13 cellular contexts compared by ENCODE assay signal in genomic region chr1:205266584-205267305, GRCh38.
"Had no signal": no experiment of that assay in that cellular context is flagged by ENCODE, and none has a peak within 500 bp of the region (broad histone marks: within the 10 kb centered on the region; RNA-seq: fewer than 3 reads in every experiment).

No MANE protein-coding gene starts in this region.

- H3K27me3 ChIP-seq: cardiac muscle cell, esophagus squamous epithelium, foreskin keratinocyte, heart right ventricle had no signal

- H3K9me3 ChIP-seq: esophagus squamous epithelium, heart right ventricle, thoracic aorta had no signal

- ATAC-seq: activated CD4-positive, alpha-beta T cell treated with anti-CD3 and anti-CD28 coated beads for 36 hours; activated CD8-positive, alpha-beta T cell treated with anti-CD3 and anti-CD28 coated beads, Interleukin-2, amount 10 ng/mL, durations not matched to agents 7 days and 5 days; heart right ventricle had no signal

- H3K79me2 ChIP-seq: parathyroid adenoma had no signal

- FAIRE-seq: urothelium cell line had no signal

- H3K4me1 ChIP-seq: parathyroid adenoma had no signal

- H3K9ac ChIP-seq: parathyroid adenoma had no signal

- H2AFZ ChIP-seq: parathyroid adenoma had no signal

- DNase-seq: activated CD4-positive, alpha-beta T cell treated with anti-CD3 and anti-CD28 coated beads for 36 hours; activated CD8-positive, alpha-beta T cell treated with anti-CD3 and anti-CD28 coated beads, Interleukin-2, amount 10 ng/mL, durations not matched to agents 7 days and 5 days; activated naive CD4-positive, alpha-beta T cell treated with Interleukin-2 at 50 U/mL for 16 hours; esophagus squamous epithelium; foreskin keratinocyte; heart right ventricle; stimulated activated CD4-positive, alpha-beta T cell treated with anti-CD3 and anti-CD28 coated beads, Interleukin-15, amount 100 ng/mL, for 24 hours; stimulated activated CD4-positive, alpha-beta T cell treated with anti-CD3 and anti-CD28 coated beads, Interleukin-4, amount 100 ng/mL, for 24 hours had no signal

- H3K27ac ChIP-seq: cardiac muscle cell, esophagus squamous epithelium, foreskin keratinocyte, parathyroid adenoma, thoracic aorta, VCaP had no signal

- H3K36me3 ChIP-seq: cardiac muscle cell, esophagus squamous epithelium, thoracic aorta had no signal

- H3K4me3 ChIP-seq: cardiac muscle cell, esophagus squamous epithelium, heart right ventricle, thoracic aorta had no signal
